ENCODE assay signal across 11 cellular contexts in the genomic region with DNA sequence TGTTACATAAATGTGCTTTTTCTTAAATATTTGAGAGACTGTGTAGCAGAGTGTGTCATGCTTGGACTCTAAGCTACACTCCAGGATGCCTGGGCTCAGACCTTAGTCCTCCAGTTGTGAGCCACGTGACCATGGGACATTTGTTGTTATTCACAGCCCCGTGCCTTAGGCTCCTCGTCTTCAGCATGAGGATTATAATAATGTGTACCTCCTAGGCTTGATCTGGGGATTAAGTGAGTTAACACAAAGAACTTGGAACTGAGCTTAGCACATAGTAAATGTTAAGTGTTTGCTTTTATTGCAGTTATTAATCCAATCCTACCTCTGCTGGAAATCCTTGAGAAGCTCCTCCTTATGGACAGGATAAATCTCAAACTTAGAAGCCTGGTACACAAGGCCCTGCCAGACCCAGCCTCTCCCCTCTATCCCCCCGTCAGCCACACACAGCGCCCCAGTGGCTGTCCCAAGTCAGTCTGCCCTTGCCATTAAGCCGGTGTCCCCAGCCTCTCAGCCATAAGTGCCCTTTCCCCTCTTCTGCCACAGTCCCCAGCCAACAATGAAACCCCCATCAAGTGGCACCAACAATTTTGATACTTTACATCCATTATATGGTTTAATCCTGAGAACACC.
DNase-seq lines count a peak whose midpoint lies in the region; ATAC-seq, FAIRE-seq and TF ChIP-seq lines count a peak whose summit lies in the region.
"Had no signal": no experiment of that assay in that cellular context is flagged by ENCODE, and none has a peak within 500 bp of the region (broad histone marks: within the 10 kb centered on the region; RNA-seq: fewer than 3 reads in every experiment).

No MANE protein-coding gene starts in this region.

- H3K4me3 Mint-ChIP-seq in activated T-helper 17 cell treated with anti-CD3 and anti-CD28 coated beads, Interleukin-2, amount 50 U/mL, for 72 hours: no peak overlapping the region
- peak overlapping the region; percentile 31 to 79 (median 71) for H3K4me3 Mint-ChIP-seq in immature natural killer cell

- TF ChIP-seq CTCF in sigmoid colon (IDR thresholded peaks at IDR 0.05): no peak

- FAIRE-seq in RCC 7860 (lab: Jason Lieb, UNC): no peak

- H3K36me3 ChIP-seq in sigmoid colon: peaks cover 0 to 29% (median 0%) of the 10 kb centered on the region in 4 donors

- no peak for ATAC-seq in activated T-helper 17 cell treated with anti-CD3 and anti-CD28 coated beads, Interleukin-2, amount 50 U/mL, for 72 hours (replicated peaks)
- no peak for ATAC-seq in GM21717 (IDR thresholded peaks at IDR 0.05; ENCODE audit: unreplicated experiment)

- H3K9me3 Mint-ChIP-seq in activated T-helper 17 cell treated with anti-CD3 and anti-CD28 coated beads, Interleukin-2, amount 50 U/mL, for 72 hours: no peaks in the 10 kb centered on the region
- peaks cover 0 to 2% (median 0%) of the 10 kb centered on the region in 6 donors for H3K9me3 Mint-ChIP-seq in immature natural killer cell

- peaks cover 8% of the 10 kb centered on the region for H3K4me1 Mint-ChIP-seq in activated T-helper 17 cell treated with anti-CD3 and anti-CD28 coated beads, Interleukin-2, amount 50 U/mL, for 72 hours
- peaks cover 47 to 56% of the 10 kb centered on the region in 2 donors for H3K4me1 Mint-ChIP-seq in immature natural killer cell

- DNase-seq in ELR (ENCODE audit: low read depth) (peak; percentile 37), immature natural killer cell (no peak), sigmoid colon (no peak), GOT3 (lab: John Stamatoyannopoulos, UW) (no peak), GDM1 (lab: John Stamatoyannopoulos, UW) (no peak), RCC 7860 (ENCODE audit: low spot score) (no peak)
- DNase-seq: activated T-cell treated with anti-CD3 and anti-CD28 coated beads for 4 hours, NCI-H1092, OCI-M1 had no signal

- H3K27ac ChIP-seq in sigmoid colon: peak overlapping the region in 3 of 4 donors; percentile 46 to 70 (median 66)

- H3K27me3 ChIP-seq in sigmoid colon: no peaks in the 10 kb centered on the region

- intact Hi-C loops in sigmoid colon (cut with DNase I): loop anchor here (2.0 kb wide), 1 partner anchor 41 kb away; no protein-coding TSS in a partner anchor

- H3K27me3 Mint-ChIP-seq in activated T-helper 17 cell treated with anti-CD3 and anti-CD28 coated beads, Interleukin-2, amount 50 U/mL, for 72 hours: no peaks in the 10 kb centered on the region
- H3K27me3 Mint-ChIP-seq in immature natural killer cell (ENCODE audit: low read depth in 3 of 3): peaks cover 6 to 19% (median 16%) of the 10 kb centered on the region in 3 donors

- TF ChIP-seq EP300 in sigmoid colon (IDR thresholded peaks at IDR 0.05): no peak

- H3K4me1 ChIP-seq in sigmoid colon: peaks cover 0 to 68% (median 53%) of the 10 kb centered on the region in 4 donors

- H3K27ac Mint-ChIP-seq in activated T-helper 17 cell treated with anti-CD3 and anti-CD28 coated beads, Interleukin-2, amount 50 U/mL, for 72 hours: peak overlapping the region; percentile 39
- H3K27ac Mint-ChIP-seq in immature natural killer cell: peak overlapping the region; percentile 23 to 98 (median 94)

- H3K4me3 ChIP-seq in sigmoid colon: no peak overlapping the region

- TF ChIP-seq POLR2A in sigmoid colon (IDR thresholded peaks at IDR 0.05): no peak

- no peaks in the 10 kb centered on the region for H3K9me3 ChIP-seq in sigmoid colon

- peaks cover 31% of the 10 kb centered on the region for H3K36me3 Mint-ChIP-seq in activated T-helper 17 cell treated with anti-CD3 and anti-CD28 coated beads, Interleukin-2, amount 50 U/mL, for 72 hours (ENCODE audit: low read depth)
- peaks cover 20 to 46% (median 23%) of the 10 kb centered on the region in 3 donors for H3K36me3 Mint-ChIP-seq in immature natural killer cell

- WGBS in sigmoid colon, 2 donors: 79 to 82% methylated on average over 6 of the region's 6 CpGs
